19 cellular contexts compared by ENCODE assay signal in the genomic region with DNA sequence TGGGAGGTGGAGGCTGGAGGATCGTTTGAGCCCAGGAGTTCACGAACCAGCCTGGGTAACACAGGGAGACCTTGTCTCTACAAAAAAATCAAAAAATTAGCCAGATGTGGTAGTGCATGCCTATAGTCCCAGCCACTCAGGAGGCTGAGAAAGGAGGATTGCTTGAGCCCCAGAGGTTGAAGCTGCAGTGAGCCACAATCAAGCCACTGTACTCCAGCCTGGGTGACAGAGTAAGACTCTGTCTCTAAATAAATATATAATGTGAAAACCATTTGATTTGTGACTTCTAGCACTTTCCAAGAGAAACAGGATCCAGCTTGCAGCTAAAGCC.
A peak's percentile ranks its signal among the peaks of the same experiment; 100 is the strongest.
DNase-seq lines count a peak whose midpoint lies in the region; ATAC-seq, FAIRE-seq and TF ChIP-seq lines count a peak whose summit lies in the region.
"Had no signal": no experiment of that assay in that cellular context is flagged by ENCODE, and none has a peak within 500 bp of the region (broad histone marks: within the 10 kb centered on the region; RNA-seq: fewer than 3 reads in every experiment).

No MANE protein-coding gene starts in this region.

- no peak for FAIRE-seq in keratinocyte (lab: Jason Lieb, UNC)
- FAIRE-seq: G401.6, GM12892, RCC 7860 had no signal

- H3K9ac ChIP-seq in keratinocyte (ENCODE audit: control insufficient read depth, extremely low read depth, insufficient read depth, low read length) = no peak overlapping the region
- H3K9ac ChIP-seq: BLaER1 treated with 17β-estradiol and CSF1 and Interleukin-3, amounts not matched to agents 10 nM and 100 nM had no signal

- no TSS peak for BruUV-seq in Calu3 (replicated peaks; lab: Mats Ljungman, UMichigan)

- H3K27ac ChIP-seq in keratinocyte (ENCODE audit: control insufficient read depth, insufficient read depth, low read length) (peak overlapping the region; percentile 30), substantia nigra (ENCODE audit: low read depth, low read length, poor library complexity, severe bottlenecking) (no peak overlapping the region)
- H3K27ac ChIP-seq: BLaER1 treated with 17β-estradiol and CSF1 and Interleukin-3, amounts not matched to agents 10 nM and 100 nM had no signal

- H4K20me1 ChIP-seq in keratinocyte (ENCODE audit: control insufficient read depth, extremely low read depth, insufficient read depth, low read length) = peaks cover 25% of the 10 kb centered on the region
- H4K20me1 ChIP-seq: BLaER1 treated with 17β-estradiol and CSF1 and Interleukin-3, amounts not matched to agents 10 nM and 100 nM had no signal

- no peaks in the 10 kb centered on the region for H3K9me3 ChIP-seq in T-helper 17 cell (ENCODE audit: control insufficient read depth, low read length, poor library complexity, severe bottlenecking)
- H3K9me3 ChIP-seq in keratinocyte (ENCODE audit: control insufficient read depth, low read depth, low read length) = no peaks in the 10 kb centered on the region
- H3K9me3 ChIP-seq: MG63 had no signal

- peaks cover 21% of the 10 kb centered on the region for H3K4me1 ChIP-seq in keratinocyte (ENCODE audit: control insufficient read depth, extremely low read depth, insufficient read depth, low read length)
- H3K4me1 ChIP-seq: BLaER1 treated with 17β-estradiol and CSF1 and Interleukin-3, amounts not matched to agents 10 nM and 100 nM had no signal

- dilution Hi-C loops in keratinocyte (cut with MboI; ENCODE audit: extremely low pct_ligation_motif_present, low sequenced_read_pairs) = no loop called here

- H3K36me3 ChIP-seq in keratinocyte (ENCODE audit: control insufficient read depth in 2 of 2, extremely low read depth in 1 of 2, insufficient read depth in 2 of 2, low read length in 2 of 2) = peaks cover 3 to 13% of the 10 kb centered on the region in 2 experiments
- H3K36me3 ChIP-seq: BLaER1 treated with 17β-estradiol and CSF1 and Interleukin-3, amounts not matched to agents 10 nM and 100 nM; MG63 had no signal

- H3K4me3 ChIP-seq in keratinocyte (ENCODE audit: control insufficient read depth in 2 of 3, extremely low read depth in 1 of 3, insufficient read depth in 2 of 3, low read depth in 1 of 3, low read length in 3 of 3) = no peak overlapping the region
- H3K4me3 ChIP-seq: BLaER1 treated with 17β-estradiol and CSF1 and Interleukin-3, amounts not matched to agents 10 nM and 100 nM; MG63 had no signal

- no peak for DNase-seq in Calu3
- DNase-seq in T-helper 17 cell = no peak
- DNase-seq in keratinocyte (ENCODE audit: low read depth, low spot score) = no peak
- DNase-seq in HPDE6-E6E7 (ENCODE audit: extremely low spot score) = no peak
- no peak for DNase-seq in substantia nigra (lab: John Stamatoyannopoulos, UW)
- DNase-seq in NCI-H345 (lab: John Stamatoyannopoulos, UW) = no peak
- DNase-seq: CD8-positive, alpha-beta T cell; GOT3; HCEC 1CT; Kasumi-1; MG63; NCI-H1417 treated with DMSO at 0.1 percent for 48 hours; NCI-H187; Right ventricle myocardium superior had no signal

- ATAC-seq in T-helper 17 cell (no peak), GM18517 (IDR thresholded peaks at IDR 0.05; ENCODE audit: unreplicated experiment) (no peak)
- ATAC-seq: CD8-positive, alpha-beta T cell had no signal

- peak overlapping the region; percentile 12 for H3K4me3 Mint-ChIP-seq in Calu3 (ENCODE audit: low read depth, unreplicated experiment)
- no peak overlapping the region for H3K4me3 Mint-ChIP-seq in T-helper 17 cell
- H3K4me3 Mint-ChIP-seq: CD8-positive, alpha-beta T cell had no signal

- no peak overlapping the region for H3K4me2 ChIP-seq in keratinocyte (ENCODE audit: control insufficient read depth, extremely low read depth, insufficient read depth, low read depth, low read length)
- H3K4me2 ChIP-seq: BLaER1 treated with 17β-estradiol and CSF1 and Interleukin-3, amounts not matched to agents 10 nM and 100 nM had no signal

- H3K9me3 Mint-ChIP-seq in Calu3 (ENCODE audit: low read depth, unreplicated experiment) = no peaks in the 10 kb centered on the region
- H3K9me3 Mint-ChIP-seq: CD8-positive, alpha-beta T cell had no signal

- CTCF ChIA-PET in Calu3 (lab: Charles Lee) = interaction anchor here (0.6 to 1.5 kb wide), 2 partner anchors 19 to 23 kb away, joined by 3 read pairs; no protein-coding TSS in a partner anchor

- H3K9me1 ChIP-seq in keratinocyte (ENCODE audit: control insufficient read depth, extremely low read depth, insufficient read depth, low read length) = peaks cover 3% of the 10 kb centered on the region

- H3K27me3 Mint-ChIP-seq in Calu3 (ENCODE audit: unreplicated experiment) (no peaks in the 10 kb centered on the region), T-helper 17 cell (peaks cover 10% of the 10 kb centered on the region)

- peaks cover 98% of the 10 kb centered on the region for H3K79me2 ChIP-seq in keratinocyte (ENCODE audit: control insufficient read depth, insufficient read depth, low read length)

- H3K4me1 Mint-ChIP-seq in Calu3 (ENCODE audit: low read depth, unreplicated experiment) (peaks cover 21% of the 10 kb centered on the region), T-helper 17 cell (peaks cover 3% of the 10 kb centered on the region)

- TF ChIP-seq CTCF in Calu3 (IDR thresholded peaks at IDR 0.05; ENCODE audit: unreplicated experiment) (no peak), keratinocyte (optimal IDR thresholded peaks at IDR 0.05 in 1 of 3, IDR thresholded peaks at IDR 0.05 in 1 of 3, conservative IDR thresholded peaks at IDR 0.05 in 1 of 3; ENCODE audit: extremely low read depth in 1 of 3, insufficient read depth in 2 of 3, low read length in 3 of 3) (no peak)

- H3K36me3 Mint-ChIP-seq in Calu3 (ENCODE audit: insufficient read depth, unreplicated experiment) (peaks cover 58% of the 10 kb centered on the region), T-helper 17 cell (ENCODE audit: low read depth) (no peaks in the 10 kb centered on the region)
- H3K36me3 Mint-ChIP-seq: CD8-positive, alpha-beta T cell had no signal

- H2AFZ ChIP-seq in keratinocyte (ENCODE audit: control insufficient read depth, low read length) = no peak overlapping the region

- H3K27me3 ChIP-seq in keratinocyte (ENCODE audit: control insufficient read depth, extremely low read depth, insufficient read depth, low read length) = no peaks in the 10 kb centered on the region
- H3K27me3 ChIP-seq: BLaER1 treated with 17β-estradiol and CSF1 and Interleukin-3, amounts not matched to agents 10 nM and 100 nM; MG63 had no signal

- intact Hi-C loops in Calu3 (cut with micrococcal nuclease; ENCODE audit: unreplicated experiment) = loop anchor here (10.0 kb wide), 1 partner anchor 135 kb away; no protein-coding TSS in a partner anchor

- H3K27ac Mint-ChIP-seq in Calu3 (ENCODE audit: unreplicated experiment) (peak overlapping the region; percentile 44), T-helper 17 cell (peak overlapping the region; percentile 21)
- H3K27ac Mint-ChIP-seq: CD8-positive, alpha-beta T cell had no signal
